10 cellular contexts compared by ENCODE assay signal in the genomic region with DNA sequence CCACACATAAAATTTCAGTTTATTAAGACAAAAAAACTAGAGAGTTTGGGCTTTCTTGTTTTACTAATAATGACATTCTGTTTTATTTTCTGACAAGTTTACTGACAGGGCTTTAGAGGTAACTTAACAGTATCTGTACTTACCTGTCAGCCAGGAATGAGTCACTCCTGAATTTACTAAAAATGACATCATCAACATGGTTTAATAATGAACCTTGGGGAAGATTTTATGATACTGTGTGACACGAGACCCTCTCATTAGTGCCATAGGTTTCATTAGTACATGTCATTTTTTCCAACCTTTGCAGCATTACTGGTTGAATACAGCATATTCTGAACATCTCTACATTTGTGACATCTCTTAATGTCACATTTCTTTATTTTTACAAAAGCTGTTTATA.
A peak's percentile ranks its signal among the peaks of the same experiment; 100 is the strongest.
DNase-seq lines count a peak whose midpoint lies in the region; ATAC-seq and TF ChIP-seq lines count a peak whose summit lies in the region.
"Had no signal": no experiment of that assay in that cellular context is flagged by ENCODE, and none has a peak within 500 bp of the region (broad histone marks: within the 10 kb centered on the region; RNA-seq: fewer than 3 reads in every experiment).

No MANE protein-coding gene starts in this region.

- no peak for TF ChIP-seq POLR2A in tibial nerve (IDR thresholded peaks at IDR 0.05)

- H3K36me3 Mint-ChIP-seq in activated T-cell treated with anti-CD3 and anti-CD28 coated beads, Interleukin-2, amount 50 U/mL, for 72 hours (ENCODE audit: insufficient read depth in 2 of 2), result no peaks in the 10 kb centered on the region
- no peaks in the 10 kb centered on the region for H3K36me3 Mint-ChIP-seq in activated naive CD8-positive, alpha-beta T cell treated with anti-CD3 and anti-CD28 coated beads for 36 hours

- peak; percentile 33 to 65 for ATAC-seq in activated T-cell treated with anti-CD3 and anti-CD28 coated beads, Interleukin-2, amount 50 U/mL, for 72 hours (replicated peaks in 1 of 2)
- ATAC-seq in HG02943 (IDR thresholded peaks at IDR 0.05; ENCODE audit: low read depth, unreplicated experiment), result peak; percentile 43

- H3K4me1 Mint-ChIP-seq in activated T-cell treated with anti-CD3 and anti-CD28 coated beads, Interleukin-2, amount 50 U/mL, for 72 hours (ENCODE audit: low read depth), result peaks cover 10% of the 10 kb centered on the region
- H3K4me1 Mint-ChIP-seq in activated naive CD8-positive, alpha-beta T cell treated with anti-CD3 and anti-CD28 coated beads for 36 hours, result peaks cover 2% of the 10 kb centered on the region

- peaks cover 0 to 4% (median 0%) of the 10 kb centered on the region in 4 donors for H3K4me1 ChIP-seq in tibial nerve

- H3K9me3 ChIP-seq in tibial nerve, result no peaks in the 10 kb centered on the region

- no peak overlapping the region for H3K4me3 ChIP-seq in tibial nerve

- TF ChIP-seq CTCF in tibial nerve (IDR thresholded peaks at IDR 0.05), result no peak

- no peak for TF ChIP-seq EP300 in tibial nerve (IDR thresholded peaks at IDR 0.05)

- no peaks in the 10 kb centered on the region for H3K27me3 Mint-ChIP-seq in activated T-cell treated with anti-CD3 and anti-CD28 coated beads, Interleukin-2, amount 50 U/mL, for 72 hours (ENCODE audit: low read depth)
- H3K27me3 Mint-ChIP-seq in activated naive CD8-positive, alpha-beta T cell treated with anti-CD3 and anti-CD28 coated beads for 36 hours, result no peaks in the 10 kb centered on the region

- no peaks in the 10 kb centered on the region for H3K36me3 ChIP-seq in tibial nerve

- 74 to 76% methylated on average over 1 of the region's 1 CpG for WGBS in tibial nerve, 2 donors

- H3K27ac ChIP-seq in tibial nerve, result no peak overlapping the region

- no peak overlapping the region for H3K4me3 Mint-ChIP-seq in activated T-cell treated with anti-CD3 and anti-CD28 coated beads, Interleukin-2, amount 50 U/mL, for 72 hours
- H3K4me3 Mint-ChIP-seq in activated naive CD8-positive, alpha-beta T cell treated with anti-CD3 and anti-CD28 coated beads for 36 hours, result no peak overlapping the region
- H3K4me3 Mint-ChIP-seq: neural crest cell had no signal

- no peak overlapping the region for H3K27ac Mint-ChIP-seq in activated T-cell treated with anti-CD3 and anti-CD28 coated beads, Interleukin-2, amount 50 U/mL, for 72 hours
- peak overlapping the region; percentile 29 for H3K27ac Mint-ChIP-seq in activated naive CD8-positive, alpha-beta T cell treated with anti-CD3 and anti-CD28 coated beads for 36 hours

- no peak for DNase-seq in activated T-cell treated with anti-CD3 and anti-CD28 coated beads, Interleukin-2, amount 50 U/mL, for 72 hours
- DNase-seq in activated T-cell treated with anti-CD3 and anti-CD28 coated beads for 4 hours (no peak), tibial nerve (ENCODE audit: low spot score in 2 of 2) (no peak), amniotic stem cell (lab: John Stamatoyannopoulos, UW) (no peak), Ammon's horn (ENCODE audit: low spot score) (no peak)
- DNase-seq in activated naive CD8-positive, alpha-beta T cell treated with anti-CD3 and anti-CD28 coated beads for 36 hours, result no peak
- no peak for DNase-seq in stimulated activated CD4-positive, alpha-beta T cell treated with anti-CD3 and anti-CD28 coated beads, Interleukin-2, amount 100 ng/mL, for 24 hours
- DNase-seq: NCI-H748 treated with DMSO at 0.1 percent for 48 hours had no signal

- no peaks in the 10 kb centered on the region for H3K27me3 ChIP-seq in tibial nerve

- peaks cover 4 to 10% of the 10 kb centered on the region in 2 donors for H3K9me3 Mint-ChIP-seq in activated T-cell treated with anti-CD3 and anti-CD28 coated beads, Interleukin-2, amount 50 U/mL, for 72 hours
- no peaks in the 10 kb centered on the region for H3K9me3 Mint-ChIP-seq in activated naive CD8-positive, alpha-beta T cell treated with anti-CD3 and anti-CD28 coated beads for 36 hours
- H3K9me3 Mint-ChIP-seq: neural crest cell had no signal
